ENCODE assay signal across 8 cellular contexts in the genomic region with DNA sequence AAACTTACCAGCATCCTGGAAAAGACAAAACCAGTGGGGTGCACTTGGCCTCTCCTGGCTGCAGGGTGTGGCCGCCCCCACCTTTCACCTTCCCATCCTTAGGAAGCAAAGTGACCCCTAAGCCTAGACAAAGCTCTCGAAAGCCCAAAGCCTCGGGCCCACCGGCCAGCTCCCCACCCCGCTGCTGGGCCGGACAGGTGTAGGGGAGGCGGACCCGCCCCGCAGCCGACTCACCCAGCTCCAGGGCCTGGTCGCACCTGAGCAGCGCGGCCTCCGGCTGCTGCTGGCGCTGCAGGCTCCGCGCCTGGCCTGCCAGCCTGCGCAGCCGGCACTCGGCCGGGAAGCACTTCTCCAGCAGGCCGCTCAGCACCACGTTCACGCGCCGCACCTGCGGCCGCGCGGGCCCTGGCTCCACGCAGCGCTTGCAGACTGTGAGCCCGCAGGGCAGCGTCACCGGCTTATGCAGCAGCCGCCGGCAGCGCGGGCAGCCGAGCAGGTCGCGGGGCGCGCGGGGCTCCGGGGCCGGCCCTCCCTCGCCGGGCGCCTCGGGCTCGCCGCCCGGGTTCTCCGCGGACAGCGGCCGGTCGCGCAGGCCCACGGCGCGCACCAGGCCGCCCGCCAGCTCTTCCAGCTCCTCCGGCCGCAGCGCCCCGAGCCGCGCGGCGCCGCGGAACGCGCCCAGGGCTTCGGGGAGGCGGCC. TPM values are rescaled to one million over a fixed set of nuclear protein-coding genes. Genes with fewer than 3 reads are reported as not detected.
DNase-seq lines count a peak whose midpoint lies in the region; ATAC-seq and TF ChIP-seq lines count a peak whose summit lies in the region.

No MANE protein-coding gene starts in this region.

- TF ChIP-seq EP300 in tibial nerve (IDR thresholded peaks at IDR 0.05), result no peak

- H3K27me3 ChIP-seq in Panc1 (ENCODE audit: control insufficient read depth, insufficient read depth, low read length) (peaks cover 13% of the 10 kb centered on the region), tibial nerve (peaks cover 0 to 46% of the 10 kb centered on the region in 2 donors), MM.1S (replicated peaks; ENCODE audit: insufficient read depth, low read length) (no peaks in the 10 kb centered on the region)

- no peak overlapping the region for H3K4me2 ChIP-seq in MM.1S (ENCODE audit: low read depth, low read length)

- peaks cover 10% of the 10 kb centered on the region for H3K4me1 Mint-ChIP-seq in mesothelial cell of epicardium

- H3K27ac ChIP-seq in Panc1 (ENCODE audit: low read length), result peak overlapping the region; percentile 61; the same call in 1 of the 2 replicates
- peak overlapping the region in 1 of 4 donors; percentile 78 for H3K27ac ChIP-seq in tibial nerve
- no peak overlapping the region for H3K27ac ChIP-seq in MM.1S (ENCODE audit: low read length)

- H3K9me3 ChIP-seq in Panc1 (ENCODE audit: control insufficient read depth, insufficient read depth, low read depth, low read length), result peaks cover 20% of the 10 kb centered on the region
- peaks cover 0 to 19% (median 5%) of the 10 kb centered on the region in 4 donors for H3K9me3 ChIP-seq in tibial nerve
- H3K9me3 ChIP-seq in MM.1S (replicated peaks; ENCODE audit: insufficient read depth, low read length), result no peaks in the 10 kb centered on the region

- in situ Hi-C loops in Panc1 (cut with HindIII; ENCODE audit: low pct_unique_long_range_greater_than_20kb, low sequenced_read_pairs), result no loop called here

- H3F3A ChIP-seq in MM.1S (ENCODE audit: insufficient read depth, low read length), result no peaks in the 10 kb centered on the region

- no peaks in the 10 kb centered on the region for H3K9me2 ChIP-seq in MM.1S (replicated peaks; ENCODE audit: insufficient read depth, low read length)

- H3K9ac ChIP-seq in MM.1S (ENCODE audit: low read length), result no peak overlapping the region

- H3K4me1 ChIP-seq in Panc1 (ENCODE audit: control insufficient read depth, insufficient read depth, low read length) (peaks cover 7% of the 10 kb centered on the region; the same call in 1 of the 2 replicates), tibial nerve (peaks cover 0 to 17% (median 4%) of the 10 kb centered on the region in 4 donors), MM.1S (ENCODE audit: low read length) (no peaks in the 10 kb centered on the region)

- intact Hi-C loops in Panc1 (cut with micrococcal nuclease; ENCODE audit: unreplicated experiment), result no loop called here

- peak overlapping the region; percentile 71 for H3K27ac Mint-ChIP-seq in mesothelial cell of epicardium

- H3K4me3 ChIP-seq in Panc1 (ENCODE audit: low read depth in 2 of 2, low read length in 2 of 2) (peak overlapping the region; percentile 52 to 74), epithelial cell of esophagus (ENCODE audit: low read length) (no peak overlapping the region), tibial nerve (peak overlapping the region in 3 of 4 donors; percentile 44 to 67 (median 66)), MM.1S (ENCODE audit: low read length) (no peak overlapping the region)

- CTCF ChIA-PET in Panc1 (lab: Charles Lee), result interaction anchor here (0.7 to 1.3 kb wide), 2 partner anchors 29 to 59 kb away, joined by 3 to 5 read pairs; no protein-coding TSS in a partner anchor

- POLR2A ChIA-PET in Panc1 (lab: Charles Lee), result no interaction called here

- peaks cover 27% of the 10 kb centered on the region for H3K36me3 Mint-ChIP-seq in mesothelial cell of epicardium

- peak; percentile 82 for ATAC-seq in Panc1

- no peak for TF ChIP-seq POLR2A in tibial nerve (IDR thresholded peaks at IDR 0.05)

- H3K27me3 Mint-ChIP-seq in mesothelial cell of epicardium (ENCODE audit: low read depth), result peaks cover 46% of the 10 kb centered on the region

- WGBS in tibial nerve, 2 donors, result 2 to 7% methylated on average over 8 to 32 of the region's 79 CpGs

- no TSS peak for BruUV-seq in Panc1 (replicated peaks; lab: Mats Ljungman, UMichigan)

- H3K4me3 Mint-ChIP-seq in mesothelial cell of epicardium, result peak overlapping the region; percentile 71

- H4K20me1 ChIP-seq in MM.1S (ENCODE audit: insufficient read depth, low read length), result no peaks in the 10 kb centered on the region

- peak; percentile 2 to 4 for DNase-seq in activated CD4-positive, alpha-beta T cell treated with anti-CD3 and anti-CD28 coated beads, Interleukin-2, amount 50 U/mL, for 48 hours
- DNase-seq in activated CD4-positive, alpha-beta T cell treated with anti-CD3 and anti-CD28 coated beads, Interleukin-2, amount 50 U/mL, for 4 hours, result no peak
- no peak for DNase-seq in Panc1 (ENCODE audit: low read depth, low spot score)
- DNase-seq in epithelial cell of esophagus (ENCODE audit: low read depth), result peak; percentile 33
- peak; percentile 25 to 69 for DNase-seq in mesothelial cell of epicardium (ENCODE audit: low spot score in 2 of 2, unreplicated experiment in 2 of 2)
- no peak for DNase-seq in tibial nerve (ENCODE audit: low spot score in 2 of 2)
- DNase-seq in MM.1S, result no peak
- DNase-seq in stimulated activated naive CD4-positive, alpha-beta T cell treated with Interleukin-2 at 50 U/mL for 16 hours (lab: John Stamatoyannopoulos, UW), result no peak

- no peak overlapping the region for H2AFZ ChIP-seq in MM.1S (ENCODE audit: low read length)

- TF ChIP-seq CTCF in Panc1 (IDR thresholded peaks at IDR 0.05) (peak; percentile 69), epithelial cell of esophagus (IDR thresholded peaks at IDR 0.05; ENCODE audit: insufficient read depth, low read depth, low read length, missing control alignments) (no peak), mesothelial cell of epicardium (IDR thresholded peaks at IDR 0.05; ENCODE audit: unreplicated experiment) (no peak), tibial nerve (IDR thresholded peaks at IDR 0.05) (no peak), MM.1S (IDR thresholded peaks at IDR 0.05; ENCODE audit: low read length) (no peak)

- H3K79me2 ChIP-seq in MM.1S (ENCODE audit: low read length), result no peaks in the 10 kb centered on the region

- no peaks in the 10 kb centered on the region for H3K36me3 ChIP-seq in Panc1 (ENCODE audit: control insufficient read depth, insufficient read depth, low read length)
- no peaks in the 10 kb centered on the region for H3K36me3 ChIP-seq in tibial nerve
- no peaks in the 10 kb centered on the region for H3K36me3 ChIP-seq in MM.1S (replicated peaks; ENCODE audit: insufficient read depth, low read length)

- H3K9me3 Mint-ChIP-seq in mesothelial cell of epicardium, result peaks cover 25% of the 10 kb centered on the region

RNA-seq across cellular contexts. Expression of a gene that starts 1.0 kb away (rescaled TPM):
- total RNA-seq in Panc1 (2021; ENCODE audit: unreplicated experiment) (12.9 TPM), mesothelial cell of epicardium (13.4 to 14.6 TPM (median 13.7 TPM) in 3 replicates), tibial nerve (10 to 100 TPM; 10.5 to 13.1 (median 12.1) TPM)
- 3.9 TPM for polyA plus RNA-seq in Panc1 (2012; ENCODE audit: insufficient read length)

Comparison
In these comparisons a context has a peak if more than half of its experiments do, and no peak if none do; other contexts are left out.
1. DNase-seq: peak in activated CD4-positive, alpha-beta T cell treated with anti-CD3 and anti-CD28 coated beads, Interleukin-2, amount 50 U/mL, for 48 hours (2 of 2), epithelial cell of esophagus (single experiment) and mesothelial cell of epicardium (2 of 2); none in activated CD4-positive, alpha-beta T cell treated with anti-CD3 and anti-CD28 coated beads, Interleukin-2, amount 50 U/mL, for 4 hours (0 of 2), Panc1 (single experiment), tibial nerve (0 of 2), MM.1S (single experiment) and stimulated activated naive CD4-positive, alpha-beta T cell treated with Interleukin-2 at 50 U/mL for 16 hours (single experiment).
2. H3K4me3 ChIP-seq: peak in Panc1 (2 of 2) and tibial nerve (3 of 4); none in epithelial cell of esophagus (single experiment) and MM.1S (single experiment).